ENCODE assay signal across 8 cellular contexts in genomic region chr11:10405858-10406592, GRCh38. TPM values are rescaled to one million over a fixed set of nuclear protein-coding genes. Genes with fewer than 3 reads are reported as not detected.
A peak's percentile ranks its signal among the peaks of the same experiment; 100 is the strongest.
DNase-seq lines count a peak whose midpoint lies in the region; TF ChIP-seq lines count a peak whose summit lies in the region.

No MANE protein-coding gene starts in this region.

- no peak overlapping the region for H2AFZ ChIP-seq in PC-9
- H2AFZ ChIP-seq in parathyroid adenoma = no peak overlapping the region

- no peaks in the 10 kb centered on the region for H3K9me3 ChIP-seq in PC-9 (ENCODE audit: insufficient read depth, low read depth)
- H3K9me3 ChIP-seq in parathyroid adenoma (ENCODE audit: control insufficient read depth, low read length) = no peaks in the 10 kb centered on the region
- H3K9me3 ChIP-seq in uterus = no peaks in the 10 kb centered on the region

- H3K9me2 ChIP-seq in PC-9 (ENCODE audit: insufficient read depth) = no peaks in the 10 kb centered on the region

- H3K79me2 ChIP-seq in PC-9 (ENCODE audit: low read depth) (no peaks in the 10 kb centered on the region), parathyroid adenoma (no peaks in the 10 kb centered on the region)

- no peak for TF ChIP-seq POLR2A in uterus (IDR thresholded peaks at IDR 0.05)

- peak; percentile 53 for DNase-seq in activated naive CD4-positive, alpha-beta T cell treated with Interleukin-2 at 50 U/mL for 16 hours
- no peak for DNase-seq in activated naive CD4-positive, alpha-beta T cell (lab: John Stamatoyannopoulos, UW)
- DNase-seq in LoVo (ENCODE audit: low spot score) (peak; percentile 88), PC-9 (peak; percentile 37 to 72), glomerular visceral epithelial cell (ENCODE audit: extremely low spot score) (peak; percentile 80), uterus (peak; percentile 62 to 84)
- peak; percentile 12 for DNase-seq in activated gamma-delta T cell treated with anti-CD3 and anti-CD28 coated beads, Interleukin-2, amount 50 U/mL, for 16 hours (ENCODE audit: low read depth)

- no peak overlapping the region for H3K9ac ChIP-seq in parathyroid adenoma

- H3K4me3 ChIP-seq in PC-9 = no peak overlapping the region
- H3K4me3 ChIP-seq in parathyroid adenoma (ENCODE audit: low read depth, low read length) = no peak overlapping the region
- H3K4me3 ChIP-seq in uterus = no peak overlapping the region

- peaks cover 8% of the 10 kb centered on the region; the same call in 1 of the 2 replicates for H3F3A ChIP-seq in PC-9 (ENCODE audit: insufficient read depth, low read depth)

- peaks cover 17% of the 10 kb centered on the region for H3K4me1 ChIP-seq in PC-9 (replicated peaks; ENCODE audit: insufficient read depth)
- peaks cover 2% of the 10 kb centered on the region for H3K4me1 ChIP-seq in parathyroid adenoma
- no peaks in the 10 kb centered on the region for H3K4me1 ChIP-seq in uterus

- no TSS peak for BruUV-seq in PC-9 (replicated peaks; lab: Mats Ljungman, UMichigan)

- CTCF ChIA-PET in PC-9 (lab: Charles Lee) = interaction anchor here (0.6 to 1.1 kb wide), 3 partner anchors 46 to 330 kb away, joined by 3 to 5 read pairs (median 4); no protein-coding TSS in a partner anchor

- TF ChIP-seq CTCF in PC-9 (conservative IDR thresholded peaks at IDR 0.05) (peak; percentile 68), parathyroid adenoma (IDR thresholded peaks at IDR 0.05) (peak; percentile 56), uterus (IDR thresholded peaks at IDR 0.05) (peak; percentile 77 to 91 (median 84))

- H3K27ac ChIP-seq in PC-9 = peak overlapping the region; percentile 87
- H3K27ac ChIP-seq in parathyroid adenoma = no peak overlapping the region
- no peak overlapping the region for H3K27ac ChIP-seq in uterus

- H3K4me2 ChIP-seq in PC-9 = no peak overlapping the region
- no peak overlapping the region for H3K4me2 ChIP-seq in parathyroid adenoma (ENCODE audit: low read length)

- intact Hi-C loops in PC-9 (cut with micrococcal nuclease; ENCODE audit: unreplicated experiment) (loop anchor here (1.0 to 5.0 kb wide), 5 partner anchors 44 to 329 kb away; no protein-coding TSS in a partner anchor), uterus (cut with DNase I; ENCODE audit: low total_unique reads) (loop anchor here (10.0 kb wide), 1 partner anchor 329 kb away; no protein-coding TSS in a partner anchor)

- H4K20me1 ChIP-seq in PC-9 (ENCODE audit: insufficient read depth) = no peaks in the 10 kb centered on the region

- no peaks in the 10 kb centered on the region for H3K27me3 ChIP-seq in PC-9 (ENCODE audit: insufficient read depth, low read depth)
- H3K27me3 ChIP-seq in parathyroid adenoma (ENCODE audit: control insufficient read depth, insufficient read depth, low read length) = no peaks in the 10 kb centered on the region
- H3K27me3 ChIP-seq in uterus = no peaks in the 10 kb centered on the region

- POLR2A ChIA-PET in PC-9 (lab: Charles Lee; ENCODE audit: unreplicated experiment) = interaction anchor here (0.8 kb wide), 1 partner anchor 101 kb away, joined by 16 read pairs; the partner anchor contains the start of gene ADM

- H3K36me3 ChIP-seq in PC-9 (ENCODE audit: low read depth) (no peaks in the 10 kb centered on the region), parathyroid adenoma (ENCODE audit: control insufficient read depth, insufficient read depth, low read length) (no peaks in the 10 kb centered on the region), uterus (no peaks in the 10 kb centered on the region)

RNA-seq across cellular contexts. Expression of gene AMPD3, which starts 49.0 kb away (rescaled TPM):
- total RNA-seq in PC-9 (2021) (16.5 and 17.4 TPM in 2 replicates), uterus (1 to 10 TPM in 3 of 4 donors, not detected in 1; 1.2 to 6.4 (median 6.1) TPM)

Comparison
In these comparisons a context has a peak if more than half of its experiments do, and no peak if none do; other contexts are left out.
1. DNase-seq: peak in activated naive CD4-positive, alpha-beta T cell treated with Interleukin-2 at 50 U/mL for 16 hours (single experiment), LoVo (single experiment), PC-9 (2 of 2), activated gamma-delta T cell treated with anti-CD3 and anti-CD28 coated beads, Interleukin-2, amount 50 U/mL, for 16 hours (single experiment), glomerular visceral epithelial cell (single experiment) and uterus (2 of 2); none in activated naive CD4-positive, alpha-beta T cell (0 of 4).
2. Peak in every context shown above with its lines, with median percentiles within 50 percentile points of each other: CTCF ChIP-seq.